Comparison of ENCODE assay signal across 1 cellular context in genomic region chr2:11744631-11745394, GRCh38.
TF ChIP-seq lines count a peak whose summit lies in the region.

No MANE protein-coding gene starts in this region.

TF ChIP-seq in K562, 482 proteins besides CTCF, POLR2A, EP300 and RAD21 (continued from another document):
- TF ChIP-seq SRF (CRISPR knock-in tag; IDR thresholded peaks at IDR 0.05) (0 out of 4 replicates have a peak, but pooled peaks of 1 of the 2 experiments have one; percentile 25), ARID3B (CRISPR knock-in tag; IDR thresholded peaks at IDR 0.05; ENCODE audit: borderline replicate concordance) (0 out of 2 replicates have a peak, but pooled peaks have one; percentile 20), ZFPM2 (CRISPR knock-in tag; IDR thresholded peaks at IDR 0.05) (no peak), MLLT1 (IDR thresholded peaks at IDR 0.05) (no peak; a peak in 1 of 4 replicates), ZNF12 (CRISPR knock-in tag; IDR thresholded peaks at IDR 0.05) (no peak), ZNF253 (CRISPR knock-in tag; conservative IDR thresholded peaks at IDR 0.05) (no peak), CREM (IDR thresholded peaks at IDR 0.05; ENCODE audit: low read depth) (peak; percentile 57; the same call in 1 of the 2 replicates)
